In genomic region chr5:178469011-178469974, GRCh38 we compare ENCODE assay signal across 32 cellular contexts.
A peak's percentile ranks its signal among the peaks of the same experiment; 100 is the strongest.
DNase-seq lines count a peak whose midpoint lies in the region; FAIRE-seq and TF ChIP-seq lines count a peak whose summit lies in the region.
"Had no signal": no experiment of that assay in that cellular context is flagged by ENCODE, and none has a peak within 500 bp of the region (broad histone marks: within the 10 kb centered on the region; RNA-seq: fewer than 3 reads in every experiment).

No MANE protein-coding gene starts in this region.

- H4K8ac ChIP-seq in H1 (ENCODE audit: extremely low read depth, insufficient read depth, low read length) (peak overlapping the region; percentile 87), neuronal stem cell (ENCODE audit: low read depth, low read length) (no peak overlapping the region)

- H3K18ac ChIP-seq in H1 (ENCODE audit: extremely low read depth, low read length) (no peak overlapping the region), neuronal stem cell (ENCODE audit: low read length) (peak overlapping the region; percentile 27)

- TF ChIP-seq EP300 in H1 (IDR thresholded peaks at IDR 0.05; ENCODE audit: borderline replicate concordance in 1 of 2, low read depth in 2 of 2, low read length in 2 of 2) = no peak

- H3K4me1 ChIP-seq in BLaER1 = peaks cover 79% of the 10 kb centered on the region
- H3K4me1 ChIP-seq in H1 (replicated peaks in 1 of 4; ENCODE audit: control insufficient read depth in 3 of 4, insufficient read depth in 4 of 4, low read length in 3 of 4) = no peaks in the 10 kb centered on the region; a peak in 1 of 7 replicates
- H3K4me1 ChIP-seq in neuronal stem cell (ENCODE audit: control insufficient read depth in 2 of 2, insufficient read depth in 1 of 2, low read depth in 1 of 2, low read length in 2 of 2) = peaks cover 13 to 21% of the 10 kb centered on the region in 2 donors
- H3K4me1 ChIP-seq: colonic mucosa had no signal

- H3K9ac ChIP-seq in BLaER1 (no peak overlapping the region), H1 (replicated peaks in 1 of 4; ENCODE audit: extremely low read depth in 1 of 4, low read depth in 3 of 4, low read length in 3 of 4) (no peak overlapping the region), neuronal stem cell (ENCODE audit: low read depth, low read length, poor library complexity) (no peak overlapping the region)

- no peak for TF ChIP-seq POLR2A in NB4 (IDR thresholded peaks at IDR 0.05; ENCODE audit: extremely low read depth, insufficient read length)
- TF ChIP-seq POLR2A in H1 (IDR thresholded peaks at IDR 0.05; ENCODE audit: control extremely low read depth in 1 of 2, low read depth in 2 of 2, low read length in 2 of 2) = no peak

- DNase-seq in NB4 (ENCODE audit: low read depth) (peak; percentile 60), H1 (ENCODE audit: low read depth in 1 of 2, low spot score in 2 of 2) (no peak), neuronal stem cell (ENCODE audit: low spot score) (no peak), NCI-H524 treated with DMSO at 0.1 percent for 48 hours (lab: John Stamatoyannopoulos, UW) (no peak), frontal cortex (ENCODE audit: low spot score in 2 of 2) (no peak), DMS53 (lab: John Stamatoyannopoulos, UW) (no peak)
- no peak for DNase-seq in stimulated activated CD8-positive, alpha-beta memory T cell treated with anti-CD3 and anti-CD28 coated beads, Interleukin-4, amount 100 ng/mL, for 48 hours
- DNase-seq: activated CD4-positive, alpha-beta T cell treated with anti-CD3 and anti-CD28 coated beads for 4 hours; activated CD8-positive, alpha-beta T cell treated with anti-CD3 and anti-CD28 coated beads, Interleukin-2, amount 10 ng/mL, durations not matched to agents 7 days and 5 days; activated gamma-delta T cell; activated naive CD8-positive, alpha-beta T cell treated with anti-CD3 and anti-CD28 coated beads for 36 hours; activated T-cell treated with anti-CD3 and anti-CD28 coated beads, Interleukin-2, amount 50 U/mL, for 1 hour; AML-193; anterior cingulate cortex; colonic mucosa; effector memory CD4-positive, alpha-beta T cell; EL; erythroblast; KG1; mesenchymal stem cell; NCI-H1105 treated with DMSO at 0.1 percent for 48 hours; NCI-H187 treated with DMSO at 0.1 percent for 48 hours; NCI-H2171 treated with DMSO at 0.1 percent for 48 hours; PC-9; Right ventricle myocardium superior; small intestine; stimulated activated naive CD4-positive, alpha-beta T cell; upper lobe of left lung had no signal

- H3K4ac ChIP-seq in H1 (replicated peaks; ENCODE audit: insufficient read length, low read depth, low read length) (no peak overlapping the region), neuronal stem cell (ENCODE audit: low read length) (no peak overlapping the region)

- H4K91ac ChIP-seq in H1 (replicated peaks; ENCODE audit: insufficient read length, low read length) (no peak overlapping the region), neuronal stem cell (ENCODE audit: low read depth, low read length, poor library complexity) (no peak overlapping the region)

- no peak overlapping the region for H2BK120ac ChIP-seq in H1 (replicated peaks; ENCODE audit: low read depth, low read length)
- no peak overlapping the region for H2BK120ac ChIP-seq in neuronal stem cell (ENCODE audit: low read depth, low read length)

- H2BK12ac ChIP-seq in H1 (ENCODE audit: low read depth, low read length) = no peak overlapping the region
- H2BK12ac ChIP-seq in neuronal stem cell (ENCODE audit: low read length) = no peak overlapping the region

- TF ChIP-seq RAD21 in H1 (IDR thresholded peaks at IDR 0.05 in 1 of 2, conservative IDR thresholded peaks at IDR 0.05 in 1 of 2; ENCODE audit: low read depth in 2 of 2, low read length in 2 of 2) = no peak

- H2BK15ac ChIP-seq in H1 (ENCODE audit: low read length) (0 out of 2 replicates have a peak overlapping the region, but pooled peaks have one; percentile 61), neuronal stem cell (ENCODE audit: low read length) (no peak overlapping the region)

- H3K79me2 ChIP-seq in H1 (ENCODE audit: control insufficient read depth in 1 of 2, insufficient read depth in 2 of 2, low read length in 2 of 2) = no peaks in the 10 kb centered on the region

- H3K36me3 ChIP-seq in BLaER1 (no peaks in the 10 kb centered on the region), H1 (ENCODE audit: control insufficient read depth in 2 of 4, insufficient read depth in 4 of 4, low read length in 3 of 4) (no peaks in the 10 kb centered on the region), neuronal stem cell (replicated peaks in 1 of 2; ENCODE audit: control insufficient read depth in 2 of 2, insufficient read depth in 2 of 2, low read length in 2 of 2) (no peaks in the 10 kb centered on the region)
- H3K36me3 ChIP-seq: colonic mucosa, left lung, upper lobe of left lung had no signal

- H4K5ac ChIP-seq in H1 (ENCODE audit: insufficient read length, low read depth, low read length) = no peak overlapping the region

- CTCF ChIA-PET in H1 (lab: Charles Lee; ENCODE audit: partially characterized antibody) = interaction anchor here (0.6 to 7.3 kb wide), 14 partner anchors 7 to 1704 kb away, joined by 3 to 80 read pairs (median 4); partner anchors contain the start of gene COL23A1

- H3K79me1 ChIP-seq in H1 (ENCODE audit: low read depth, low read length) = no peaks in the 10 kb centered on the region
- H3K79me1 ChIP-seq in neuronal stem cell (ENCODE audit: low read depth, low read length) = no peaks in the 10 kb centered on the region

- no peak overlapping the region for H2BK20ac ChIP-seq in H1 (ENCODE audit: low read length)

- no peak overlapping the region for H3K23ac ChIP-seq in H1 (ENCODE audit: insufficient read length)
- H3K23ac ChIP-seq in neuronal stem cell (ENCODE audit: low read depth, low read length, poor library complexity) = peak overlapping the region; percentile 25

- H4K20me1 ChIP-seq in BLaER1 (no peaks in the 10 kb centered on the region), H1 (replicated peaks in 1 of 2; ENCODE audit: control insufficient read depth in 1 of 2, insufficient read depth in 2 of 2, low read length in 2 of 2) (no peaks in the 10 kb centered on the region)

- H3K4me3 ChIP-seq in BLaER1 (peak overlapping the region; percentile 16; the same call in 1 of the 2 replicates), NB4 (ENCODE audit: low read depth, low read length) (peak overlapping the region; percentile 14), H1 (ENCODE audit: extremely low read depth in 1 of 4, insufficient read depth in 2 of 4, low read depth in 3 of 4, low read length in 4 of 4) (no peak overlapping the region), neuronal stem cell (ENCODE audit: low read length in 2 of 2) (no peak overlapping the region)
- H3K4me3 ChIP-seq: colonic mucosa, left lung, PC-9, upper lobe of left lung had no signal

- no peaks in the 10 kb centered on the region for H3K9me3 ChIP-seq in BLaER1
- H3K9me3 ChIP-seq in H1 (ENCODE audit: insufficient read depth in 2 of 2, low read depth in 1 of 2, low read length in 1 of 2) = no peaks in the 10 kb centered on the region
- peaks cover 0 to 1% of the 10 kb centered on the region in 2 donors for H3K9me3 ChIP-seq in neuronal stem cell (replicated peaks in 1 of 2; ENCODE audit: control insufficient read depth in 2 of 2, insufficient read depth in 1 of 2, low read depth in 1 of 2, low read length in 2 of 2)
- H3K9me3 ChIP-seq: colonic mucosa, left lung, upper lobe of left lung had no signal

- 93% methylated on average over 28 of the region's 28 CpGs; no CpG with 5 or more reads in 1 of the 2 experiments for WGBS in H1 (ENCODE audit: extremely low coverage in 1 of 2, insufficient coverage in 1 of 2, insufficient read length in 1 of 2, insufficient replicate concordance in 2 of 2, low coverage in 1 of 2, low lambda C conversion rate in 2 of 2, missing lambda C conversion rate in 1 of 2), 2 experiments
- no CpG with 5 or more reads among the region's 28 CpGs for WGBS in neuronal stem cell (ENCODE audit: extremely low coverage in 2 of 2, insufficient read length in 2 of 2, insufficient replicate concordance in 1 of 2), 2 donors

- H3K56ac ChIP-seq in H1 (replicated peaks; ENCODE audit: insufficient read length, low read depth, low read length) = no peak overlapping the region

- H2AFZ ChIP-seq in H1 (ENCODE audit: low read length) (no peak overlapping the region), neuronal stem cell (ENCODE audit: low read length) (no peak overlapping the region)
- H2AFZ ChIP-seq: PC-9 had no signal

- no peak for TF ChIP-seq CTCF in NB4 (IDR thresholded peaks at IDR 0.05; ENCODE audit: low read depth, low read length)
- TF ChIP-seq CTCF in H1 (IDR thresholded peaks at IDR 0.05; ENCODE audit: control extremely low read depth in 1 of 3, insufficient read depth in 1 of 3, low read depth in 1 of 3, low read length in 3 of 3) = no peak

- POLR2A ChIA-PET in H1 (lab: Charles Lee; ENCODE audit: partially characterized antibody) = no interaction called here

- H2AK5ac ChIP-seq in H1 (ENCODE audit: low read depth, low read length) (0 out of 2 replicates have a peak overlapping the region, but pooled peaks have one; percentile 2), neuronal stem cell (ENCODE audit: low read depth, low read length) (peak overlapping the region; percentile 60)

- H3K27me3 ChIP-seq in BLaER1 = no peaks in the 10 kb centered on the region
- no peaks in the 10 kb centered on the region for H3K27me3 ChIP-seq in H1 (replicated peaks in 1 of 4; ENCODE audit: control insufficient read depth in 3 of 4, extremely low read depth in 1 of 4, insufficient read depth in 3 of 4, low read length in 3 of 4)
- H3K27me3 ChIP-seq in neuronal stem cell (ENCODE audit: control insufficient read depth in 3 of 3, insufficient read depth in 3 of 3, low read depth in 1 of 3, low read length in 3 of 3) = no peaks in the 10 kb centered on the region
- H3K27me3 ChIP-seq: colonic mucosa, left lung, upper lobe of left lung had no signal

- FAIRE-seq in H1 (lab: Jason Lieb, UNC) (no peak), frontal cortex (lab: Jason Lieb, UNC) (no peak)
- FAIRE-seq: GM18507, HTR-8/SVneo, small intestine had no signal

- H3K23me2 ChIP-seq in H1 (ENCODE audit: low read depth, low read length) = no peaks in the 10 kb centered on the region; the same call in 1 of the 2 replicates

- no peak overlapping the region for H3K14ac ChIP-seq in H1 (ENCODE audit: insufficient read length)
- H3K14ac ChIP-seq in neuronal stem cell (ENCODE audit: low read length) = no peak overlapping the region

- no peak overlapping the region; the same call in 1 of the 2 replicates for H2BK5ac ChIP-seq in H1 (ENCODE audit: low read depth, low read length)
- no peak overlapping the region for H2BK5ac ChIP-seq in neuronal stem cell (ENCODE audit: low read length)

- H3K4me2 ChIP-seq in BLaER1 (peak overlapping the region; percentile 78), H1 (ENCODE audit: insufficient read depth in 1 of 2, low read depth in 2 of 2, low read length in 2 of 2) (no peak overlapping the region), neuronal stem cell (ENCODE audit: insufficient read depth, low read length, poor library complexity, severe bottlenecking) (no peak overlapping the region)
- H3K4me2 ChIP-seq: PC-9 had no signal

- H3K27ac ChIP-seq in BLaER1 = peak overlapping the region; percentile 18
- no peak overlapping the region for H3K27ac ChIP-seq in H1 (ENCODE audit: low read depth, low read length)
- no peak overlapping the region for H3K27ac ChIP-seq in neuronal stem cell (replicated peaks; ENCODE audit: low read length)
- H3K27ac ChIP-seq: colonic mucosa, PC-9 had no signal

TF ChIP-seq in H1, 55 proteins besides CTCF, POLR2A, EP300 and RAD21 (continues in another document):
- no peak for TF ChIP-seq SAP30 (IDR thresholded peaks at IDR 0.05; ENCODE audit: insufficient read depth, insufficient replicate concordance, low read length)

Comparison
In these comparisons a context has a peak if more than half of its experiments do, and no peak if none do; other contexts are left out.
1. H3K4me3 ChIP-seq: peak in BLaER1 (single experiment) and NB4 (single experiment); none in H1 (0 of 4) and neuronal stem cell (0 of 2).